2 cellular contexts compared by ENCODE assay signal in genomic region chr1:7506677-7507619, GRCh38.
A peak's percentile ranks its signal among the peaks of the same experiment; 100 is the strongest.
TF ChIP-seq lines count a peak whose summit lies in the region.

No MANE protein-coding gene starts in this region.

TF ChIP-seq in GM12878, 131 proteins besides CTCF, POLR2A, EP300 and RAD21:
- TF ChIP-seq BCL3 (IDR thresholded peaks at IDR 0.05; ENCODE audit: borderline replicate concordance, insufficient read depth, low read depth, low read length, poor library complexity, severe bottlenecking) (peak; percentile 27), MTA3 (IDR thresholded peaks at IDR 0.05; ENCODE audit: borderline replicate concordance, low read length) (no peak)

TF ChIP-seq in H1, 55 proteins besides CTCF, POLR2A, EP300 and RAD21:
- TF ChIP-seq TCF12 (IDR thresholded peaks at IDR 0.05; ENCODE audit: low read depth, low read length), result no peak
- no peak for TF ChIP-seq TAF7 (optimal IDR thresholded peaks at IDR 0.05; ENCODE audit: borderline replicate concordance, low read depth, low read length)
- TF ChIP-seq POU5F1 (IDR thresholded peaks at IDR 0.05; ENCODE audit: low read depth, low read length), result no peak
- TF ChIP-seq FOSL1 (IDR thresholded peaks at IDR 0.05; ENCODE audit: insufficient read depth, low read depth, low read length), result no peak
- no peak for TF ChIP-seq RFX5 (IDR thresholded peaks at IDR 0.05; ENCODE audit: borderline replicate concordance, low read depth, low read length)
- no peak for TF ChIP-seq POLR2AphosphoS5 (IDR thresholded peaks at IDR 0.05; ENCODE audit: low read depth, low read length)
- no peak for TF ChIP-seq NANOG (IDR thresholded peaks at IDR 0.05; ENCODE audit: insufficient read depth, low read depth, low read length, poor library complexity, severe bottlenecking)
